1 cellular context compared by ENCODE assay signal in the genomic region with DNA sequence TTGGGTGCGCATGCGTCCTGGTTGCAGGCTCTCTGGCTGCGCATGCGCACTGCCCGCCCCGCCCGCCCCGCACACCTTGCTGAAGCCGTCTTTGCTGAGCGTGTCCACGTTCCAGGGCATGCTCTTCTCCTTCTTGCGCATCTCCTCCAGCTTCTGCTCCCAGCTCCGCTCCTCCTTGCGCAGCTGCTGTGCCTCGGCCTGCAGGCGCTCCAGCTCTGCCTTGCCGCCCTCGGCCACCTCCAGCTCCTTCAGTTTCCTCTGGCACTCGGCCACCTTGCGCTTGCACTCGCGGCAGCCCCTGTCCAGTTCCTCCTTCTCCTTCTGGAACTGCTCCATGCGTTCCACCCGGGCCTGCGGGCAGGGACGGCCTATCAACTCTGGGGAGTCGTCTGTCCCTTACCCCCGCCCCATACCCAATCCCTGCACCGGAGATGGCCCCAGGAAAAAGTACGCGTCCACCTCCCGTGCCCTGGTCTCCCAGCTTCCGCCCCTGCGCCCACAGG.
TF ChIP-seq lines count a peak whose summit lies in the region.

No MANE protein-coding gene starts in this region.

TF ChIP-seq in HepG2, 621 proteins besides CTCF, POLR2A, EP300 and RAD21:
- TF ChIP-seq ZNF431 (CRISPR knock-in tag; IDR thresholded peaks at IDR 0.05; ENCODE audit: borderline replicate concordance, low read depth) = no peak
- TF ChIP-seq, protein P1, sequence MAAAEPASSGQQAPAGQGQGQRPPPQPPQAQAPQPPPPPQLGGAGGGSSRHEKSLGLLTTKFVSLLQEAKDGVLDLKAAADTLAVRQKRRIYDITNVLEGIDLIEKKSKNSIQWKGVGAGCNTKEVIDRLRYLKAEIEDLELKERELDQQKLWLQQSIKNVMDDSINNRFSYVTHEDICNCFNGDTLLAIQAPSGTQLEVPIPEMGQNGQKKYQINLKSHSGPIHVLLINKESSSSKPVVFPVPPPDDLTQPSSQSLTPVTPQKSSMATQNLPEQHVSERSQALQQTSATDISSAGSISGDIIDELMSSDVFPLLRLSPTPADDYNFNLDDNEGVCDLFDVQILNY (CRISPR knock-in tag; conservative IDR thresholded peaks at IDR 0.05) = no peak
- TF ChIP-seq ZNF749 (CRISPR knock-in tag; IDR thresholded peaks at IDR 0.05; ENCODE audit: borderline replicate concordance) = no peak
- no peak for TF ChIP-seq TSC22D2 (CRISPR knock-in tag; IDR thresholded peaks at IDR 0.05; ENCODE audit: borderline replicate concordance)
- TF ChIP-seq NFRKB (IDR thresholded peaks at IDR 0.05) = no peak
- TF ChIP-seq, protein P2, sequence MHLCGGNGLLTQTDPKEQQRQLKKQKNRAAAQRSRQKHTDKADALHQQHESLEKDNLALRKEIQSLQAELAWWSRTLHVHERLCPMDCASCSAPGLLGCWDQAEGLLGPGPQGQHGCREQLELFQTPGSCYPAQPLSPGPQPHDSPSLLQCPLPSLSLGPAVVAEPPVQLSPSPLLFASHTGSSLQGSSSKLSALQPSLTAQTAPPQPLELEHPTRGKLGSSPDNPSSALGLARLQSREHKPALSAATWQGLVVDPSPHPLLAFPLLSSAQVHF (CRISPR knock-in tag; IDR thresholded peaks at IDR 0.05) = no peak
- peak; percentile 55 for TF ChIP-seq AGO2 (optimal IDR thresholded peaks at IDR 0.05; ENCODE audit: low read depth, low read length)
- TF ChIP-seq NR2C2 (CRISPR knock-in tag; IDR thresholded peaks at IDR 0.05; ENCODE audit: borderline replicate concordance) = no peak
